Comparison of ENCODE assay signal across 8 cellular contexts in genomic region chr22:20128902-20129746, GRCh38. TPM values are rescaled to one million over a fixed set of nuclear protein-coding genes. Genes with fewer than 3 reads are reported as not detected.
DNase-seq lines count a peak whose midpoint lies in the region; ATAC-seq and TF ChIP-seq lines count a peak whose summit lies in the region.

No MANE protein-coding gene starts in this region.

- H3K4me3 Mint-ChIP-seq in central memory CD8-positive, alpha-beta T cell: peak overlapping the region; percentile 16
- no peak overlapping the region for H3K4me3 Mint-ChIP-seq in neural progenitor cell

- DNase-seq in BJ (ENCODE audit: low read depth): no peak
- DNase-seq in T-helper 9 cell: peak; percentile 38
- DNase-seq in central memory CD8-positive, alpha-beta T cell (ENCODE audit: low spot score in 2 of 2): peak in 1 of 2 donors; percentile 39
- peak; percentile 50 for DNase-seq in neural progenitor cell (ENCODE audit: low spot score)
- no peak for DNase-seq in GDM1 (lab: John Stamatoyannopoulos, UW)

- no peak overlapping the region for H2AFZ ChIP-seq in neural progenitor cell (replicated peaks)

- H3F3A ChIP-seq in neural progenitor cell (ENCODE audit: low read depth): peaks cover 61% of the 10 kb centered on the region

- CTCF ChIA-PET in BJ (lab: Yijun Ruan, JAX): interaction anchor here (0.7 to 2.0 kb wide), 4 partner anchors 11 to 165 kb away, joined by 3 to 5 read pairs (median 3); partner anchors contain the start of gene TANGO2
- CTCF ChIA-PET in HEK293 (lab: Yijun Ruan, JAX): interaction anchor here (1.4 to 1.8 kb wide), 4 partner anchors 9 to 157 kb away, joined by 3 to 7 read pairs (median 6); partner anchors contain the start of gene TRMT2A

- TF ChIP-seq CTCF in BJ (IDR thresholded peaks at IDR 0.05; ENCODE audit: insufficient read depth, low read depth, low read length) (peak; percentile 55), HEK293 (tag by site-specific recombination; IDR thresholded peaks at IDR 0.05) (peak; percentile 90), neural progenitor cell (IDR thresholded peaks at IDR 0.05) (peak; percentile 48)

- H3K4me3 ChIP-seq in BJ (ENCODE audit: low read depth, low read length): no peak overlapping the region
- H3K4me3 ChIP-seq in HEK293 (ENCODE audit: low read depth, low read length): no peak overlapping the region
- H3K4me3 ChIP-seq in neural progenitor cell: no peak overlapping the region

- H3K9ac ChIP-seq in neural progenitor cell: no peak overlapping the region

- no peaks in the 10 kb centered on the region for H3K9me3 Mint-ChIP-seq in central memory CD8-positive, alpha-beta T cell
- H3K9me3 Mint-ChIP-seq in neural progenitor cell: no peaks in the 10 kb centered on the region

- peaks cover 23% of the 10 kb centered on the region for H3K79me2 ChIP-seq in neural progenitor cell (ENCODE audit: low read depth)

- H3K4me1 Mint-ChIP-seq in central memory CD8-positive, alpha-beta T cell: peaks cover 22% of the 10 kb centered on the region
- H3K4me1 Mint-ChIP-seq in neural progenitor cell: peaks cover 13% of the 10 kb centered on the region

- POLR2A ChIA-PET in BJ (lab: Charles Lee) (no interaction called here), HEK293 (lab: Yijun Ruan, JAX) (interaction anchor here (0.7 to 4.9 kb wide), 2 partner anchors 10 to 18 kb away, joined by 5 to 62 read pairs; partner anchors contain the start of genes RANBP1 and TRMT2A)

- H3K9me3 ChIP-seq in HEK293 (ENCODE audit: control insufficient read depth, insufficient read depth, low read depth, low read length): no peaks in the 10 kb centered on the region
- H3K9me3 ChIP-seq in neural progenitor cell (ENCODE audit: low read depth): no peaks in the 10 kb centered on the region

- no peak overlapping the region for H3K27ac Mint-ChIP-seq in central memory CD8-positive, alpha-beta T cell (ENCODE audit: low read depth)
- no peak overlapping the region for H3K27ac Mint-ChIP-seq in neural progenitor cell

- H3K27ac ChIP-seq in HEK293 (ENCODE audit: extremely low read depth, low read depth, low read length): no peak overlapping the region; the same call in 1 of the 2 replicates
- peak overlapping the region; percentile 63 for H3K27ac ChIP-seq in neural progenitor cell

- no peaks in the 10 kb centered on the region for H3K27me3 ChIP-seq in BJ (ENCODE audit: control insufficient read depth, insufficient read depth, low read length)
- H3K27me3 ChIP-seq in neural progenitor cell: no peaks in the 10 kb centered on the region

- H3K4me2 ChIP-seq in neural progenitor cell: no peak overlapping the region

- H4K20me1 ChIP-seq in neural progenitor cell (ENCODE audit: low read depth): peaks cover 63% of the 10 kb centered on the region

- peaks cover 15% of the 10 kb centered on the region for H3K36me3 Mint-ChIP-seq in central memory CD8-positive, alpha-beta T cell (ENCODE audit: insufficient read depth)
- peaks cover 11% of the 10 kb centered on the region for H3K36me3 Mint-ChIP-seq in neural progenitor cell

- peaks cover 20% of the 10 kb centered on the region for H3K36me3 ChIP-seq in BJ (ENCODE audit: control insufficient read depth, insufficient read depth, low read length)
- peaks cover 0 to 48% of the 10 kb centered on the region in 2 experiments; a peak in 1 of 3 replicates for H3K36me3 ChIP-seq in HEK293 (ENCODE audit: control insufficient read depth in 2 of 2, insufficient read depth in 1 of 2, low read length in 2 of 2)
- H3K36me3 ChIP-seq in neural progenitor cell: no peaks in the 10 kb centered on the region

- no peaks in the 10 kb centered on the region for H3K27me3 Mint-ChIP-seq in central memory CD8-positive, alpha-beta T cell
- H3K27me3 Mint-ChIP-seq in neural progenitor cell (ENCODE audit: insufficient read depth, low read depth): peaks cover 5% of the 10 kb centered on the region

- H3K4me1 ChIP-seq in HEK293 (ENCODE audit: control insufficient read depth, insufficient read depth, low read length) (peaks cover 3% of the 10 kb centered on the region; the same call in 1 of the 2 replicates), neural progenitor cell (peaks cover 8% of the 10 kb centered on the region)

- ATAC-seq in central memory CD8-positive, alpha-beta T cell (replicated peaks; ENCODE audit: extremely low read depth, poor library complexity, severe bottlenecking): no peak
- no peak for ATAC-seq in GM18873 (IDR thresholded peaks at IDR 0.05; ENCODE audit: low FRiP score, unreplicated experiment)
- no peak for ATAC-seq in GM21423 (IDR thresholded peaks at IDR 0.05; ENCODE audit: unreplicated experiment)

TF ChIP-seq in HEK293, 187 proteins besides CTCF, POLR2A, EP300 and RAD21 (continues in another document):
- TF ChIP-seq ZBTB20 (tag by site-specific recombination; IDR thresholded peaks at IDR 0.05): peak; percentile 59
- TF ChIP-seq ZBTB11 (tag by site-specific recombination; conservative IDR thresholded peaks at IDR 0.05; ENCODE audit: low read depth): no peak
- no peak; the same call in 1 of the 2 replicates for TF ChIP-seq ZNF394 (tag by site-specific recombination; IDR thresholded peaks at IDR 0.05; ENCODE audit: borderline replicate concordance)
- peak; percentile 41; the same call in 1 of the 2 replicates for TF ChIP-seq ZNF660 (tag by site-specific recombination; IDR thresholded peaks at IDR 0.05)
- TF ChIP-seq SCRT2 (tag by site-specific recombination; IDR thresholded peaks at IDR 0.05): peak; percentile 78
- no peak for TF ChIP-seq BCL11B (tag by site-specific recombination; IDR thresholded peaks at IDR 0.05; ENCODE audit: low read depth)
- TF ChIP-seq ZNF416 (tag by site-specific recombination; IDR thresholded peaks at IDR 0.05): no peak
- TF ChIP-seq MZF1 (tag by site-specific recombination; IDR thresholded peaks at IDR 0.05; ENCODE audit: borderline replicate concordance): no peak; the same call in none of the 2 replicates
- no peak for TF ChIP-seq ZNF214 (tag by site-specific recombination; IDR thresholded peaks at IDR 0.05; ENCODE audit: borderline replicate concordance)
- no peak for TF ChIP-seq ZNF544 (tag by site-specific recombination; IDR thresholded peaks at IDR 0.05)
- TF ChIP-seq ZNF585B (tag by site-specific recombination; IDR thresholded peaks at IDR 0.05): no peak

RNA-seq across cellular contexts. Expression of gene ZDHHC8, which starts 2.5 kb away (rescaled TPM):
- 15.1 and 32.2 TPM in 2 replicates for polyA plus RNA-seq in BJ (2011; rRNA removed)
- polyA minus RNA-seq in BJ (2011; rRNA and poly(A)+ RNA removed): 13.5 and 17.6 TPM in 2 replicates
- 7.1 and 11.4 TPM in 2 replicates for total RNA-seq in neural progenitor cell (ENCODE audit: low replicate concordance)

RNA-seq across cellular contexts. Expression of gene TRMT2A, which starts 12.1 kb away (rescaled TPM):
- polyA plus RNA-seq in BJ (2011; rRNA removed): 20.1 and 34.2 TPM in 2 replicates
- 32.0 and 49.5 TPM in 2 replicates for polyA minus RNA-seq in BJ (2011; rRNA and poly(A)+ RNA removed)
- 24.3 and 39.7 TPM in 2 replicates for total RNA-seq in neural progenitor cell (ENCODE audit: low replicate concordance)

RNA-seq across cellular contexts. Expression of gene RANBP1, which starts 13.2 kb away (rescaled TPM):
- polyA plus RNA-seq in BJ (2011; rRNA removed): 164 and 166 TPM in 2 replicates
- polyA minus RNA-seq in BJ (2011; rRNA and poly(A)+ RNA removed): 69.5 and 109 TPM in 2 replicates
- 874 and 918 TPM in 2 replicates for total RNA-seq in neural progenitor cell (ENCODE audit: low replicate concordance)

RNA-seq across cellular contexts. Expression of gene CCDC188, which starts 21.7 kb away (rescaled TPM):
- polyA plus RNA-seq in BJ (2011; rRNA removed): 4.9 and 6.5 TPM in 2 replicates
- 0.98 and 1.6 TPM in 2 replicates for polyA minus RNA-seq in BJ (2011; rRNA and poly(A)+ RNA removed)
- total RNA-seq in neural progenitor cell (ENCODE audit: low replicate concordance): not detected in 2 replicates

RNA-seq across cellular contexts. Expression of gene DGCR8, which starts 49.1 kb away (rescaled TPM):
- 16.3 and 21.3 TPM in 2 replicates for polyA plus RNA-seq in BJ (2011; rRNA removed)
- 15.7 and 18.3 TPM in 2 replicates for polyA minus RNA-seq in BJ (2011; rRNA and poly(A)+ RNA removed)
- 29.1 and 39.7 TPM in 2 replicates for total RNA-seq in neural progenitor cell (ENCODE audit: low replicate concordance)

Comparison
In these comparisons a context has a peak if more than half of its experiments do, and no peak if none do; other contexts are left out.
1. DNase-seq: peak in T-helper 9 cell (single experiment) and neural progenitor cell (single experiment); none in BJ (single experiment) and GDM1 (single experiment).
2. Peak in every context shown above with its lines, with median percentiles within 50 percentile points of each other: CTCF ChIP-seq.